10 cellular contexts compared by ENCODE assay signal in the genomic region with DNA sequence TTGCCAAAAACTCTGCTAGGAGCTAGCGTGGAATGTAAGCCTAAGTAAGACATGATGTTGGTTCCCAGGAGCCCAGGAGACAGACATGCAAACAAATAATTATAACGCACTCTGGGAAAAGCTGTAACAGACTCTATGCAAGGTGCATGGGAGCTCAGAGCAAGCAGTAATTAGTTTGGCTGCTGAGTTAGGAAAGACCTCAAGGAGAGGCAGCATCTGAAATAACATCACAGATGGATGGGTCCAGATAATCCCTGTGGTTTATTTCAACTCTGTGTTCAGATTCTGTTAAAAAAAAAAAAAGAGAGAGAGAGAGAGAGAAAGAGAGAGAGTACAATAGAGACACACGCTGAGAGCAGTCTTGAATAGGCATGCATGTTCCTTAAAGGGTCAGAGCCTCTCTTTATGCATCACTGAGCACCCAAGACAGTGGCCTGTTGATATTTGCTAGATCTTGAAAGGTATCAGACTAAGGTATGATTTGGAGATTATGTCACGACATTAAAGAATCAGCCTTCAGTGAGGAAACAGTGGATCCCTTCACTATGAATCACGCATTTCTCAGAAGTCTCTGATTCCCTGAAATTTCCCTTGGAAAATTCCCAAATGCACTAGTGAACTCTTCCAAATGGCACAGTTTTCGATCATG.
DNase-seq lines count a peak whose midpoint lies in the region.
"Had no signal": no experiment of that assay in that cellular context is flagged by ENCODE, and none has a peak within 500 bp of the region (broad histone marks: within the 10 kb centered on the region; RNA-seq: fewer than 3 reads in every experiment).

No MANE protein-coding gene starts in this region.

- H3K27ac Mint-ChIP-seq in CD4-positive, alpha-beta memory T cell: no peak overlapping the region

- intact Hi-C loops in CD4-positive, alpha-beta memory T cell (cut with micrococcal nuclease): no loop called here

- H3K4me1 ChIP-seq in ACC112 (ENCODE audit: control insufficient read depth, insufficient read depth, low read length, unreplicated experiment): peaks cover 23% of the 10 kb centered on the region
- no peaks in the 10 kb centered on the region for H3K4me1 ChIP-seq in CD4-positive, alpha-beta memory T cell (ENCODE audit: insufficient read depth, low read length)

- CTCF ChIA-PET in CD4-positive, alpha-beta memory T cell (lab: Charles Lee; ENCODE audit: partially characterized antibody): no interaction called here

- H3K79me2 ChIP-seq in ACC112 (ENCODE audit: control insufficient read depth, insufficient read depth, low read length, unreplicated experiment): no peaks in the 10 kb centered on the region

- H3K4me3 Mint-ChIP-seq in CD4-positive, alpha-beta memory T cell: no peak overlapping the region

- H2AFZ ChIP-seq in ACC112 (ENCODE audit: low read length, unreplicated experiment): peak overlapping the region; percentile 51

- H3K9me3 ChIP-seq in CD4-positive, alpha-beta memory T cell (ENCODE audit: control insufficient read depth in 1 of 2, low read length in 2 of 2): no peaks in the 10 kb centered on the region
- H3K9me3 ChIP-seq: neutrophil had no signal

- H3K36me3 ChIP-seq in ACC112 (ENCODE audit: insufficient read depth, low read length): no peaks in the 10 kb centered on the region
- H3K36me3 ChIP-seq in CD4-positive, alpha-beta memory T cell (ENCODE audit: insufficient read depth, low read length): no peaks in the 10 kb centered on the region
- H3K36me3 ChIP-seq: neutrophil had no signal

- no peaks in the 10 kb centered on the region for H3K27me3 ChIP-seq in ACC112 (ENCODE audit: insufficient read depth, low read length)
- no peaks in the 10 kb centered on the region for H3K27me3 ChIP-seq in CD4-positive, alpha-beta memory T cell (ENCODE audit: insufficient read depth, low read length)
- H3K27me3 ChIP-seq: neutrophil had no signal

- H3K4me1 Mint-ChIP-seq in CD4-positive, alpha-beta memory T cell: peaks cover 0 to 9% (median 1%) of the 10 kb centered on the region in 4 donors

- no peaks in the 10 kb centered on the region for H3K36me3 Mint-ChIP-seq in CD4-positive, alpha-beta memory T cell

- peak; percentile 42 for DNase-seq in KBM-7
- peak; percentile 86 for DNase-seq in amniotic epithelial cell (ENCODE audit: low read depth)
- peak; percentile 65 for DNase-seq in iris pigment epithelial cell (ENCODE audit: low read depth)
- no peak for DNase-seq in NOMO-1 treated with DMSO at 0.1 percent for 48 hours (lab: John Stamatoyannopoulos, UW; ENCODE audit: unreplicated experiment)
- no peak for DNase-seq in NCI-H146 (lab: John Stamatoyannopoulos, UW)
- no peak for DNase-seq in CD4-positive, alpha-beta memory T cell
- DNase-seq in OCI-M2 (lab: John Stamatoyannopoulos, UW; ENCODE audit: unreplicated experiment): no peak
- DNase-seq: NCI-H1694 treated with DMSO at 0.1 percent for 48 hours had no signal

- H3K4me3 ChIP-seq in ACC112 (ENCODE audit: low read depth, low read length): peak overlapping the region; percentile 13; the same call in 1 of the 2 replicates
- no peak overlapping the region for H3K4me3 ChIP-seq in CD4-positive, alpha-beta memory T cell (ENCODE audit: low read length in 2 of 2)

- no peaks in the 10 kb centered on the region for H3K9me3 Mint-ChIP-seq in CD4-positive, alpha-beta memory T cell

- H3K27ac ChIP-seq in ACC112 (ENCODE audit: low read depth, low read length): peak overlapping the region; percentile 22; the same call in 1 of the 2 replicates
- H3K27ac ChIP-seq in CD4-positive, alpha-beta memory T cell (ENCODE audit: low read depth, low read length): no peak overlapping the region
- H3K27ac ChIP-seq: neutrophil had no signal

- POLR2A ChIA-PET in CD4-positive, alpha-beta memory T cell (lab: Charles Lee; ENCODE audit: partially characterized antibody): no interaction called here

- peaks cover 0 to 3% of the 10 kb centered on the region in 2 donors for H3K27me3 Mint-ChIP-seq in CD4-positive, alpha-beta memory T cell

- in situ Hi-C loops in KBM-7 (cut with MboI; ENCODE audit: low pct_unique_long_range_greater_than_20kb, low sequenced_read_pairs): no loop called here

Comparison
In these comparisons a context has a peak if more than half of its experiments do, and no peak if none do; other contexts are left out.
1. DNase-seq: peak in KBM-7 (single experiment), amniotic epithelial cell (single experiment) and iris pigment epithelial cell (single experiment); none in NOMO-1 treated with DMSO at 0.1 percent for 48 hours (single experiment), NCI-H146 (single experiment), CD4-positive, alpha-beta memory T cell (0 of 5) and OCI-M2 (single experiment).